In genomic region chr11:116232364-116232801, GRCh38 we compare ENCODE assay signal across 18 cellular contexts.
DNase-seq lines count a peak whose midpoint lies in the region; ATAC-seq and TF ChIP-seq lines count a peak whose summit lies in the region.
"Had no signal": no experiment of that assay in that cellular context is flagged by ENCODE, and none has a peak within 500 bp of the region (broad histone marks: within the 10 kb centered on the region; RNA-seq: fewer than 3 reads in every experiment).

No MANE protein-coding gene starts in this region.

- ATAC-seq in esophagus mucosa: peak; percentile 23
- ATAC-seq in left lung: no peak
- ATAC-seq: activated CD4-positive, CD25-positive, alpha-beta regulatory T cell treated with anti-CD3 and anti-CD28 coated beads, Interleukin-2, amount 50 U/mL, for 24 hours; GM12878; right lobe of liver had no signal

- no peaks in the 10 kb centered on the region for H3K4me1 Mint-ChIP-seq in progenitor cell of endocrine pancreas (ENCODE audit: low read depth)
- H3K4me1 Mint-ChIP-seq: central memory CD8-positive, alpha-beta T cell had no signal

- CTCF ChIA-PET in HEK293 (lab: Yijun Ruan, JAX): interaction anchor here (5.3 kb wide), 1 partner anchor 16 kb away, joined by 30 read pairs; no protein-coding TSS in a partner anchor

- no peak overlapping the region for H3K4me3 Mint-ChIP-seq in progenitor cell of endocrine pancreas (ENCODE audit: low read depth)
- H3K4me3 Mint-ChIP-seq: central memory CD8-positive, alpha-beta T cell had no signal

- TF ChIP-seq CTCF in HEK293 (tag by site-specific recombination; IDR thresholded peaks at IDR 0.05): no peak
- TF ChIP-seq CTCF in progenitor cell of endocrine pancreas (IDR thresholded peaks at IDR 0.05; ENCODE audit: unreplicated experiment): no peak
- no peak for TF ChIP-seq CTCF in left lung (IDR thresholded peaks at IDR 0.05)

- no peak overlapping the region for H3K27ac ChIP-seq in HEK293 (ENCODE audit: extremely low read depth, low read depth, low read length)
- H3K27ac ChIP-seq in left lung: peak overlapping the region in 1 of 2 donors; percentile 53
- H3K27ac ChIP-seq: neutrophil, right lobe of liver had no signal

- H3K9me3 ChIP-seq in HEK293 (ENCODE audit: control insufficient read depth, insufficient read depth, low read depth, low read length): no peaks in the 10 kb centered on the region
- H3K9me3 ChIP-seq in left lung: no peaks in the 10 kb centered on the region
- H3K9me3 ChIP-seq: heart left ventricle, neutrophil, right lobe of liver had no signal

- H3K36me3 ChIP-seq in HEK293 (ENCODE audit: control insufficient read depth in 2 of 2, insufficient read depth in 1 of 2, low read length in 2 of 2) (no peaks in the 10 kb centered on the region), left lung (no peaks in the 10 kb centered on the region)
- H3K36me3 ChIP-seq: heart left ventricle, neutrophil, right lobe of liver had no signal

- POLR2A ChIA-PET in HEK293 (lab: Yijun Ruan, JAX): no interaction called here

- H3K9me3 Mint-ChIP-seq in progenitor cell of endocrine pancreas (ENCODE audit: low read depth): peaks cover 10% of the 10 kb centered on the region
- H3K9me3 Mint-ChIP-seq: central memory CD8-positive, alpha-beta T cell had no signal

- H3K4me3 ChIP-seq in HEK293 (ENCODE audit: low read depth, low read length): no peak overlapping the region
- H3K4me3 ChIP-seq in left lung: no peak overlapping the region
- H3K4me3 ChIP-seq: GM12878, heart left ventricle, right lobe of liver had no signal

- no peaks in the 10 kb centered on the region for H3K36me3 Mint-ChIP-seq in progenitor cell of endocrine pancreas (ENCODE audit: insufficient read depth)

- peak; percentile 45 for DNase-seq in NCI-H2081 treated with DMSO at 0.1 percent for 48 hours (lab: John Stamatoyannopoulos, UW)
- DNase-seq in progenitor cell of endocrine pancreas (ENCODE audit: low spot score, unreplicated experiment): no peak
- DNase-seq in activated CD8-positive, alpha-beta memory T cell treated with anti-CD3 and anti-CD28 coated beads, Interleukin-2, amount 50 U/mL, for 4 hours: no peak
- DNase-seq in amniotic stem cell (lab: John Stamatoyannopoulos, UW): no peak
- no peak for DNase-seq in left lung
- DNase-seq: AML-193; GDM1; heart left ventricle; MM.1S; right lobe of liver; stimulated activated CD4-positive, alpha-beta T cell treated with anti-CD3 and anti-CD28 coated beads, Interleukin-4, amount 100 ng/mL, for 1 hour; T-helper 9 cell had no signal

- peaks cover 5% of the 10 kb centered on the region; the same call in 1 of the 2 replicates for H3K4me1 ChIP-seq in HEK293 (ENCODE audit: control insufficient read depth, insufficient read depth, low read length)
- H3K4me1 ChIP-seq in left lung: peaks cover 6 to 10% of the 10 kb centered on the region in 2 donors
- H3K4me1 ChIP-seq: right lobe of liver had no signal

- H3K27me3 Mint-ChIP-seq in progenitor cell of endocrine pancreas: peaks cover 21% of the 10 kb centered on the region

- intact Hi-C loops in left lung (cut with DNase I): no loop called here

- H3K27me3 ChIP-seq in left lung: no peaks in the 10 kb centered on the region
- H3K27me3 ChIP-seq: neutrophil, right lobe of liver had no signal

- H3K27ac Mint-ChIP-seq in progenitor cell of endocrine pancreas: peak overlapping the region; percentile 13

TF ChIP-seq in HEK293, 187 proteins besides CTCF, POLR2A, EP300 and RAD21 (continues in another document):
- TF ChIP-seq ZNF174 (tag by site-specific recombination; IDR thresholded peaks at IDR 0.05) (no peak), ZNF776 (tag by site-specific recombination; IDR thresholded peaks at IDR 0.05; ENCODE audit: borderline replicate concordance) (no peak), SP7 (tag by site-specific recombination; IDR thresholded peaks at IDR 0.05) (peak; percentile 99), ZBTB6 (tag by site-specific recombination; IDR thresholded peaks at IDR 0.05) (peak; percentile 85), ZNF184 (tag by site-specific recombination; IDR thresholded peaks at IDR 0.05) (0 out of 2 replicates have a peak, but pooled peaks have one; percentile 42), KLF8 (tag by site-specific recombination; IDR thresholded peaks at IDR 0.05) (0 out of 2 replicates have a peak, but pooled peaks have one; percentile 25), ZNF366 (tag by site-specific recombination; conservative IDR thresholded peaks at IDR 0.05) (peak; percentile 61), KLF17 (tag by site-specific recombination; IDR thresholded peaks at IDR 0.05) (peak; percentile 87), HOXD13 (CRISPR knock-in tag; IDR thresholded peaks at IDR 0.05; ENCODE audit: borderline replicate concordance) (0 out of 2 replicates have a peak, but pooled peaks have one; percentile 51), SP2 (tag by site-specific recombination; IDR thresholded peaks at IDR 0.05) (0 out of 2 replicates have a peak, but pooled peaks have one; percentile 17), ZNF341 (tag by site-specific recombination; IDR thresholded peaks at IDR 0.05; ENCODE audit: low read depth) (peak; percentile 36), ZBTB49 (tag by site-specific recombination; IDR thresholded peaks at IDR 0.05; ENCODE audit: low read depth) (no peak), ZNF843 (tag by site-specific recombination; IDR thresholded peaks at IDR 0.05) (peak; percentile 74), PATZ1 (tag by site-specific recombination; IDR thresholded peaks at IDR 0.05) (0 out of 2 replicates have a peak, but pooled peaks have one; percentile 50), GLIS2 (tag by site-specific recombination; IDR thresholded peaks at IDR 0.05) (no peak), ZFP69B (tag by site-specific recombination; IDR thresholded peaks at IDR 0.05) (peak; percentile 67; the same call in 1 of the 2 replicates), ZNF266 (tag by site-specific recombination; IDR thresholded peaks at IDR 0.05; ENCODE audit: low read depth) (no peak)
